In genomic region chr6:56869346-56869745, GRCh38 we compare ENCODE assay signal across 1 cellular context.
TF ChIP-seq lines count a peak whose summit lies in the region.

No MANE protein-coding gene starts in this region.

TF ChIP-seq in HCT116, 20 proteins besides CTCF, POLR2A, EP300 and RAD21 (continued from another document):
- TF ChIP-seq REST (IDR thresholded peaks at IDR 0.05; ENCODE audit: low read depth) = no peak
- no peak for TF ChIP-seq ZBTB33 (IDR thresholded peaks at IDR 0.05; ENCODE audit: extremely low read depth, insufficient replicate concordance, low read length)
- TF ChIP-seq MAX (IDR thresholded peaks at IDR 0.05) = no peak
- TF ChIP-seq ATF3 (IDR thresholded peaks at IDR 0.05) = no peak
- no peak for TF ChIP-seq ELF1 (IDR thresholded peaks at IDR 0.05; ENCODE audit: borderline replicate concordance, low read depth)
TF ChIP-seq in HCT116: peak in this region for 0.
